Comparison of ENCODE assay signal across 1 cellular context in the genomic region with DNA sequence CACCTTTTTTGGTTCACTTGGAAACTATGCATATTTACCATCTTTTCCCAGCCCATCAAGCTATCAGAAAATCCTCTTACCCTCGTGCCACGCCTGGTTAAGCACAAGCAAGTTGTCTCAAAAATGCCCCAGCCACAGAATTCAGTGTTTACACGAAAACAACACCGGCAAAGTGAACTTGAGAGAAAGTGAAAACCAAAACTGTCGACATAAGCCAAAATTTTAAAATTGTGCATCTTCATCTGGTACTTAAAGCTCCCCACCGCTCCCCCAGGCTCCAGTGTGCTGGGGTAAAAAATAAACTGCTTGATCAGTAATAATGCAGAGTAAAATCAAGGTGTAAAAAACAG.
TF ChIP-seq lines count a peak whose summit lies in the region.

No MANE protein-coding gene starts in this region.

TF ChIP-seq in HepG2, 621 proteins besides CTCF, POLR2A, EP300 and RAD21 (continued from another document):
- TF ChIP-seq, protein P1, sequence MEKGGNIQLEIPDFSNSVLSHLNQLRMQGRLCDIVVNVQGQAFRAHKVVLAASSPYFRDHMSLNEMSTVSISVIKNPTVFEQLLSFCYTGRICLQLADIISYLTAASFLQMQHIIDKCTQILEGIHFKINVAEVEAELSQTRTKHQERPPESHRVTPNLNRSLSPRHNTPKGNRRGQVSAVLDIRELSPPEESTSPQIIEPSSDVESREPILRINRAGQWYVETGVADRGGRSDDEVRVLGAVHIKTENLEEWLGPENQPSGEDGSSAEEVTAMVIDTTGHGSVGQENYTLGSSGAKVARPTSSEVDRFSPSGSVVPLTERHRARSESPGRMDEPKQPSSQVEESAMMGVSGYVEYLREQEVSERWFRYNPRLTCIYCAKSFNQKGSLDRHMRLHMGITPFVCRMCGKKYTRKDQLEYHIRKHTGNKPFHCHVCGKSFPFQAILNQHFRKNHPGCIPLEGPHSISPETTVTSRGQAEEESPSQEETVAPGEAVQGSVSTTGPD (CRISPR knock-in tag; IDR thresholded peaks at IDR 0.05), result no peak
- TF ChIP-seq MAFF (IDR thresholded peaks at IDR 0.05; ENCODE audit: low read depth, low read length) (peak; percentile 42; the same call in 1 of the 2 replicates), ZSCAN22 (CRISPR knock-in tag; IDR thresholded peaks at IDR 0.05) (no peak), MAFK (conservative IDR thresholded peaks at IDR 0.05 in 1 of 2, IDR thresholded peaks at IDR 0.05 in 1 of 2; ENCODE audit: low read length in 2 of 2) (peak; percentile 60 to 79)
